ENCODE assay signal across 1 cellular context in genomic region chr5:42855811-42856210, GRCh38.
TF ChIP-seq lines count a peak whose summit lies in the region.

No MANE protein-coding gene starts in this region.

TF ChIP-seq in HepG2, 621 proteins besides CTCF, POLR2A, EP300 and RAD21 (continued from another document):
- TF ChIP-seq HNF1B (CRISPR knock-in tag; IDR thresholded peaks at IDR 0.05): no peak
- no peak for TF ChIP-seq ZNF816 (CRISPR knock-in tag; IDR thresholded peaks at IDR 0.05; ENCODE audit: borderline replicate concordance)
- TF ChIP-seq KDM5B (CRISPR knock-in tag; IDR thresholded peaks at IDR 0.05; ENCODE audit: borderline replicate concordance): no peak
- no peak for TF ChIP-seq ZNF34 (CRISPR knock-in tag; IDR thresholded peaks at IDR 0.05; ENCODE audit: borderline replicate concordance)
- peak; percentile 7; the same call in 1 of the 2 replicates for TF ChIP-seq PAXIP1 (CRISPR knock-in tag; conservative IDR thresholded peaks at IDR 0.05)
TF ChIP-seq in HepG2: peak in this region for 1.
